In genomic region chr7:153532321-153532720, GRCh38 we compare ENCODE assay signal across 36 cellular contexts.
"Had no signal": no experiment of that assay in that cellular context is flagged by ENCODE, and none has a peak within 500 bp of the region (broad histone marks: within the 10 kb centered on the region; RNA-seq: fewer than 3 reads in every experiment).

No MANE protein-coding gene starts in this region.

- DNase-seq: Karpas-422, Kasumi-1, KG1, MG63, MM.1S, MV-4-11, NCI-H1048, NCI-H1092, NCI-H1092 treated with DMSO at 0.1 percent for 48 hours, NCI-H1105, NCI-H1105 treated with DMSO at 0.1 percent for 48 hours, NCI-H1417, NCI-H1417 treated with DMSO at 0.1 percent for 48 hours, NCI-H1436, NCI-H1436 treated with DMSO at 0.1 percent for 48 hours, NCI-H146, NCI-H1694, NCI-H1694 treated with DMSO at 0.1 percent for 48 hours, NCI-H187, NCI-H187 treated with DMSO at 0.1 percent for 48 hours, NCI-H1930, NCI-H2029, NCI-H2029 treated with DMSO at 0.1 percent for 48 hours, NCI-H2081, NCI-H2081 treated with DMSO at 0.1 percent for 48 hours, NCI-H2107, NCI-H2171, NCI-H2171 treated with DMSO at 0.1 percent for 48 hours, NCI-H2227 treated with DMSO at 0.1 percent for 48 hours, NCI-H226, NCI-H345, NCI-H446, NCI-H446 treated with DMSO at 0.1 percent for 48 hours, NCI-H510A, NCI-H510A treated with DMSO at 0.1 percent for 48 hours, NCI-H524 had no signal
